ENCODE assay signal across 16 cellular contexts in the genomic region with DNA sequence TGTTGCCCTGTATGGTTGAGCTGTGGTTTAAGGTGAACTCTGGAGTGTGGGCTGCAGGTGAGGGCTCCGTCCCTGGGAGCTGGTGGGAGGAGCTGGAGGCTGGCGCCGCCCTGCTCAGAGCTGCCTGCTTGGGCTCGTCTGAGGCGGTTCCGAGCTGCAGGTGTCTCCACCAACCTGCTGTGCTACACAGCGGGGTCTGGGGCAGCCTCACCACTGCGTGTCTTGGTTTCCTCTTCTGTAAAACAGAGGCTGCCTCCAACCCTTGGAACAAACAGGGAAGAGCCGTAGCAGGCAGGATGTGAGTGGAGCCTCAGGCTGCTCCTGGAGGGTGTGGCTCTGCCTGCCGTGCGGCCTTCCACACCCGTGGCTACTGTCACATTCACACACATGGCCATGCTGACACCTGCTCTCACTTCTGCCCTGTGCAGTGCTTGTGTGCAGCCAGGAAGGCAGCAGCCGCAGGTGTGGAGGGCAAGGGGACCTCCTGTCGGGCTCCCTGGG. TPM values are rescaled to one million over a fixed set of nuclear protein-coding genes. Genes with fewer than 3 reads are reported as not detected.
DNase-seq lines count a peak whose midpoint lies in the region; ATAC-seq and TF ChIP-seq lines count a peak whose summit lies in the region.
"Had no signal": no experiment of that assay in that cellular context is flagged by ENCODE, and none has a peak within 500 bp of the region (broad histone marks: within the 10 kb centered on the region; RNA-seq: fewer than 3 reads in every experiment).

No MANE protein-coding gene starts in this region.

- POLR2A ChIA-PET in RWPE1 (lab: Yijun Ruan, JAX; ENCODE audit: low non-redundant PET), result no interaction called here

- H2AFZ ChIP-seq in DND-41 (ENCODE audit: low read depth, low read length), result no peak overlapping the region

- H3K4me1 ChIP-seq in DND-41 (ENCODE audit: insufficient read depth, low read length) (no peaks in the 10 kb centered on the region), lower lobe of right lung (no peaks in the 10 kb centered on the region)

- no peak for TF ChIP-seq CTCF in DND-41 (IDR thresholded peaks at IDR 0.05; ENCODE audit: borderline replicate concordance, extremely low read depth, low read length, poor library complexity, severe bottlenecking)
- TF ChIP-seq CTCF in RWPE1 (conservative IDR thresholded peaks at IDR 0.05; ENCODE audit: low read depth), result no peak
- no peak for TF ChIP-seq CTCF in lower lobe of right lung (IDR thresholded peaks at IDR 0.05)

- H3K4me2 ChIP-seq in DND-41 (ENCODE audit: insufficient read depth, low read length), result no peak overlapping the region

- H3K9ac ChIP-seq in DND-41 (ENCODE audit: low read depth, low read length), result no peak overlapping the region

- CTCF ChIA-PET in RWPE1 (lab: Yijun Ruan, JAX), result interaction anchor here (1.1 kb wide), 1 partner anchor 110 kb away, joined by 4 read pairs; no protein-coding TSS in a partner anchor

- no peak overlapping the region for H3K27ac ChIP-seq in DND-41 (ENCODE audit: low read length)
- peak overlapping the region; percentile 21 for H3K27ac ChIP-seq in RWPE1
- no peak overlapping the region for H3K27ac ChIP-seq in lower lobe of right lung
- H3K27ac ChIP-seq: epithelial cell of prostate had no signal

- intact Hi-C loops in lower lobe of right lung (cut with DNase I), result no loop called here

- H3K79me2 ChIP-seq in DND-41 (ENCODE audit: insufficient read depth, low read length), result peaks cover 17% of the 10 kb centered on the region

- H3K4me3 ChIP-seq in DND-41 (ENCODE audit: low read depth in 1 of 2, low read length in 2 of 2) (no peak overlapping the region), lower lobe of right lung (no peak overlapping the region)

- ATAC-seq in DND-41 (ENCODE audit: insufficient read depth, low read depth) (peak; percentile 19; the same call in 1 of the 3 replicates), lower lobe of right lung (no peak)
- ATAC-seq: left ventricle myocardium superior had no signal

- DNase-seq in DND-41 (no peak), NCI-H1417 (lab: John Stamatoyannopoulos, UW) (peak; percentile 85 to 93 (median 92)), RWPE1 (ENCODE audit: low spot score) (no peak), lower lobe of right lung (peak; percentile 41), AG20443 (ENCODE audit: low spot score) (no peak), Kasumi-1 (lab: John Stamatoyannopoulos, UW) (no peak), GM03348 (ENCODE audit: low spot score) (no peak)
- DNase-seq: activated naive CD4-positive, alpha-beta T cell treated with anti-CD3 and anti-CD28 coated beads, Interleukin-2, amount 50 U/mL, for 16 hours; anterior cingulate cortex; dermis blood vessel endothelial cell; foreskin fibroblast; left ventricle myocardium superior; NCI-H2171 treated with DMSO at 0.1 percent for 48 hours; NCI-H748 treated with DMSO at 0.1 percent for 48 hours; Right ventricle myocardium superior had no signal

- H3K27me3 ChIP-seq in DND-41 (ENCODE audit: insufficient read depth, low read length, poor library complexity), result no peaks in the 10 kb centered on the region
- no peaks in the 10 kb centered on the region for H3K27me3 ChIP-seq in lower lobe of right lung (ENCODE audit: low read depth)

- peaks cover 80% of the 10 kb centered on the region for H3K36me3 ChIP-seq in DND-41 (ENCODE audit: insufficient read depth, low read length)
- H3K36me3 ChIP-seq in lower lobe of right lung, result peaks cover 83% of the 10 kb centered on the region

- no peaks in the 10 kb centered on the region for H3K9me3 ChIP-seq in DND-41 (ENCODE audit: insufficient read depth, low read length, severe bottlenecking)
- no peaks in the 10 kb centered on the region for H3K9me3 ChIP-seq in lower lobe of right lung

- peaks cover 56% of the 10 kb centered on the region for H4K20me1 ChIP-seq in DND-41 (ENCODE audit: insufficient read depth, low read length)

RNA-seq across cellular contexts. Expression of a gene that starts 21.4 kb away (rescaled TPM):
- 27.4 TPM for total RNA-seq in lower lobe of right lung

Comparison
In these comparisons a context has a peak if more than half of its experiments do, and no peak if none do; other contexts are left out.
1. DNase-seq: peak in NCI-H1417 (3 of 3) and lower lobe of right lung (single experiment); none in DND-41 (single experiment), RWPE1 (single experiment), AG20443 (single experiment), Kasumi-1 (0 of 2) and GM03348 (single experiment).